26 cellular contexts compared by ENCODE assay signal in genomic region chr9:4126996-4127395, GRCh38.
DNase-seq lines count a peak whose midpoint lies in the region; ATAC-seq and TF ChIP-seq lines count a peak whose summit lies in the region.
"Had no signal": no experiment of that assay in that cellular context is flagged by ENCODE, and none has a peak within 500 bp of the region (broad histone marks: within the 10 kb centered on the region; RNA-seq: fewer than 3 reads in every experiment).

No MANE protein-coding gene starts in this region.

- H3K27ac Mint-ChIP-seq in Calu3 (ENCODE audit: unreplicated experiment) = peak overlapping the region; percentile 90
- H3K27ac Mint-ChIP-seq: activated T-helper 17 cell treated with anti-CD3 and anti-CD28 coated beads, Interleukin-2, amount 50 U/mL, for 72 hours; H9 had no signal

- DNase-seq in Calu3 (no peak), SJSA1 (ENCODE audit: low read depth in 1 of 2, low spot score in 2 of 2) (no peak), fibroblast of pulmonary artery (ENCODE audit: low read depth) (peak; percentile 68), renal cortical epithelial cell (ENCODE audit: low read depth) (peak; percentile 51), hepatic stellate cell (ENCODE audit: low spot score) (no peak), NCI-H146 treated with DMSO at 0.1 percent for 48 hours (lab: John Stamatoyannopoulos, UW; ENCODE audit: unreplicated experiment) (no peak), lower lobe of right lung (no peak)
- DNase-seq: activated CD4-positive, alpha-beta T cell treated with anti-CD3 and anti-CD28 coated beads, Interleukin-2, amount 50 U/mL, for 4 hours; activated CD8-positive, alpha-beta memory T cell treated with anti-CD3 and anti-CD28 coated beads, Interleukin-2, amount 50 U/mL, for 4 hours; aorta; BE2C; H9; heart right ventricle; left ventricle myocardium superior; NCI-H1092; NCI-H2029; NCI-H2227 treated with DMSO at 0.1 percent for 48 hours; NCI-H82; Right ventricle myocardium superior; stimulated activated CD8-positive, alpha-beta memory T cell treated with anti-CD3 and anti-CD28 coated beads, Interleukin-4, amount 100 ng/mL, for 48 hours; T1000 had no signal

- H3K9me3 ChIP-seq in SJSA1 (replicated peaks) = no peaks in the 10 kb centered on the region
- no peaks in the 10 kb centered on the region for H3K9me3 ChIP-seq in lower lobe of right lung
- H3K9me3 ChIP-seq: BE2C, prostate gland had no signal

- no peaks in the 10 kb centered on the region for H3K27me3 Mint-ChIP-seq in Calu3 (ENCODE audit: unreplicated experiment)

- H3K4me1 ChIP-seq in SJSA1 (replicated peaks) = peaks cover 18% of the 10 kb centered on the region
- H3K4me1 ChIP-seq in lower lobe of right lung = no peaks in the 10 kb centered on the region
- H3K4me1 ChIP-seq: BE2C, prostate gland had no signal

- CTCF ChIA-PET in Calu3 (lab: Charles Lee) = interaction anchor here (0.6 to 1.4 kb wide), 6 partner anchors 9 to 304 kb away, joined by 3 to 6 read pairs (median 4); no protein-coding TSS in a partner anchor

- H3K4me3 ChIP-seq in SJSA1 (no peak overlapping the region), fibroblast of pulmonary artery (replicated peaks; ENCODE audit: low read depth, low read length) (no peak overlapping the region), lower lobe of right lung (no peak overlapping the region)
- H3K4me3 ChIP-seq: heart right ventricle, prostate gland had no signal

- peaks cover 13% of the 10 kb centered on the region for H3K36me3 Mint-ChIP-seq in Calu3 (ENCODE audit: insufficient read depth, unreplicated experiment)

- H3K27me3 ChIP-seq in SJSA1 (replicated peaks) = no peaks in the 10 kb centered on the region
- no peaks in the 10 kb centered on the region for H3K27me3 ChIP-seq in lower lobe of right lung (ENCODE audit: low read depth)
- H3K27me3 ChIP-seq: BE2C, heart right ventricle had no signal

- TF ChIP-seq CTCF in Calu3 (IDR thresholded peaks at IDR 0.05; ENCODE audit: unreplicated experiment) (no peak), fibroblast of pulmonary artery (IDR thresholded peaks at IDR 0.05; ENCODE audit: low read length, missing control alignments) (no peak), lower lobe of right lung (IDR thresholded peaks at IDR 0.05) (no peak)

- H3K36me3 ChIP-seq in SJSA1 (no peaks in the 10 kb centered on the region), lower lobe of right lung (no peaks in the 10 kb centered on the region)
- H3K36me3 ChIP-seq: BE2C, heart right ventricle, prostate gland had no signal

- intact Hi-C loops in Calu3 (cut with micrococcal nuclease; ENCODE audit: unreplicated experiment) = no loop called here
- intact Hi-C loops in lower lobe of right lung (cut with DNase I) = no loop called here

- no peak for ATAC-seq in HG02981 (IDR thresholded peaks at IDR 0.05; ENCODE audit: unreplicated experiment)
- no peak for ATAC-seq in lower lobe of right lung
- ATAC-seq: activated T-helper 17 cell treated with anti-CD3 and anti-CD28 coated beads, Interleukin-2, amount 50 U/mL, for 72 hours; heart right ventricle; left ventricle myocardium superior had no signal

- peaks cover 65% of the 10 kb centered on the region for H3K4me1 Mint-ChIP-seq in Calu3 (ENCODE audit: low read depth, unreplicated experiment)
- H3K4me1 Mint-ChIP-seq: activated naive CD4-positive, alpha-beta T cell treated with anti-CD3 and anti-CD28 coated beads, Interleukin-2, amount 50 U/mL, for 24 hours; activated T-helper 17 cell treated with anti-CD3 and anti-CD28 coated beads, Interleukin-2, amount 50 U/mL, for 72 hours had no signal

- H3K4me3 Mint-ChIP-seq in Calu3 (ENCODE audit: low read depth, unreplicated experiment) = peak overlapping the region; percentile 33
- H3K4me3 Mint-ChIP-seq: activated naive CD4-positive, alpha-beta T cell treated with anti-CD3 and anti-CD28 coated beads, Interleukin-2, amount 50 U/mL, for 24 hours; activated T-helper 17 cell treated with anti-CD3 and anti-CD28 coated beads, Interleukin-2, amount 50 U/mL, for 72 hours; H9; neural crest cell had no signal

- BruUV-seq in Calu3 (replicated peaks; lab: Mats Ljungman, UMichigan) = no TSS peak

- H3K9me3 Mint-ChIP-seq in Calu3 (ENCODE audit: low read depth, unreplicated experiment) = peaks cover 5% of the 10 kb centered on the region
- H3K9me3 Mint-ChIP-seq: neural crest cell had no signal

- peak overlapping the region; percentile 80 for H3K27ac ChIP-seq in SJSA1
- no peak overlapping the region for H3K27ac ChIP-seq in lower lobe of right lung
- H3K27ac ChIP-seq: prostate gland had no signal

Comparison
In these comparisons a context has a peak if more than half of its experiments do, and no peak if none do; other contexts are left out.
1. DNase-seq: peak in fibroblast of pulmonary artery (single experiment) and renal cortical epithelial cell (single experiment); none in Calu3 (single experiment), SJSA1 (0 of 2), hepatic stellate cell (single experiment), NCI-H146 treated with DMSO at 0.1 percent for 48 hours (single experiment) and lower lobe of right lung (single experiment).